In the genomic region with DNA sequence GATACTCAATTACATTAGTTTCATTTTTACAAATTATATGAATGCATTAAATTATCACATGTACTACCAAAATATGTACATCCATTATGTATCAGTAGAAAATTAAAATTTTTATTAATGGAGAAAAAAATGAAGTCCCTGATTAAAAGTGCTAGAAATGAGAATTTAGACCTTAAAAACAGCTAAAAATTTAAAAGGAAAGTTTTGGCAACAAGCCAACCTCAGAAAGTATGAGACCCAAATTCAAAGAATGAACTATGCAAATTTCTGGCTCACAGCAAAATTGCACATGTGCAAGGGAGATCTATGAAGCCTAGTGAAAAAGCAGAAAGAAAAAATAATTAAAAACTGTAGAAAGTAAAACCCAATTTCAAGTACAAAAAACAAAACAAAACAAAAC, we compare ENCODE assay signal across 5 cellular contexts.
DNase-seq lines count a peak whose midpoint lies in the region; ATAC-seq, FAIRE-seq and TF ChIP-seq lines count a peak whose summit lies in the region.
"Not testable (repeated sequence)": the region's sequence is repeated elsewhere in the genome, so short reads cannot be mapped to it uniquely, and the experiment has no call there.

No MANE protein-coding gene starts in this region.

- H4K20me1 ChIP-seq in PC-3 (ENCODE audit: low read length); K562 (replicated peaks; ENCODE audit: control insufficient read depth, insufficient read depth, low read length): not testable (repeated sequence)

- not testable (repeated sequence) for H3K9ac ChIP-seq in PC-3 (ENCODE audit: low read length); K562 (ENCODE audit: insufficient read depth in 1 of 2, low read depth in 2 of 2, low read length in 2 of 2)

- POLR2A ChIA-PET in PC-3 (lab: Charles Lee; ENCODE audit: unreplicated experiment); K562 (lab: Yijun Ruan, JAX): not testable (repeated sequence)

- not testable (repeated sequence) for TF ChIP-seq RAD21 in K562 (CRISPR knock-in tag; conservative IDR thresholded peaks at IDR 0.05 in 1 of 2, IDR thresholded peaks at IDR 0.05 in 1 of 2)

- H3K4me1 ChIP-seq in PC-3 (ENCODE audit: insufficient read depth, low read length); K562 (replicated peaks in 1 of 2; ENCODE audit: control insufficient read depth in 2 of 2, insufficient read depth in 2 of 2, low read length in 2 of 2): not testable (repeated sequence)

- CTCF ChIA-PET in PC-3 (lab: Charles Lee); K562 (lab: Yijun Ruan, JAX; ENCODE audit: low intra/inter-chr PET ratio): not testable (repeated sequence)

- in situ Hi-C loops in K562 (cut with MboI): not testable (repeated sequence)

- H3K27me3 ChIP-seq in PC-3 (ENCODE audit: low read length); K562 (ENCODE audit: control insufficient read depth in 2 of 2, insufficient read depth in 2 of 2, low read length in 2 of 2): not testable (repeated sequence)

- not testable (repeated sequence) for TF ChIP-seq CTCF in PC-3 (conservative IDR thresholded peaks at IDR 0.05; ENCODE audit: low read depth, low read length); K562 (IDR thresholded peaks at IDR 0.05 in 2 of 3, conservative IDR thresholded peaks at IDR 0.05 in 1 of 3; ENCODE audit: insufficient read depth in 2 of 3, low read depth in 1 of 3, low read length in 3 of 3)

- not testable (repeated sequence) for FAIRE-seq in K562 (lab: Jason Lieb, UNC)

- not testable (repeated sequence) for H2AFZ ChIP-seq in PC-3 (ENCODE audit: low read length); K562 (ENCODE audit: low read depth, low read length)

- ATAC-seq in PC-3, K562: not testable (repeated sequence)

- H3K9me1 ChIP-seq in K562 (ENCODE audit: control insufficient read depth, insufficient read depth, low read length): not testable (repeated sequence)

- H3K4me3 ChIP-seq in PC-3 (ENCODE audit: low read length); K562: not testable (repeated sequence)

- DNase-seq in HT1080 (ENCODE audit: low read depth) (peak; percentile 0), PC-3 (peak; percentile 1), fibroblast of gingiva (ENCODE audit: low read depth) (peak; percentile 0), medulla oblongata (ENCODE audit: extremely low spot score) (peak; percentile 2)
- DNase-seq in K562 (ENCODE audit: extremely low read depth in 1 of 4, low spot score in 3 of 4): not testable (repeated sequence)

- BruUV-seq in PC-3 (replicated peaks; lab: Mats Ljungman, UMichigan); K562 (replicated peaks; lab: Mats Ljungman, UMichigan): not testable (repeated sequence)

- not testable (repeated sequence) for TF ChIP-seq EP300 in K562 (IDR thresholded peaks at IDR 0.05; ENCODE audit: low read length)

- H3K79me2 ChIP-seq in PC-3 (ENCODE audit: low read length); K562 (ENCODE audit: control insufficient read depth, insufficient read depth, low read length): not testable (repeated sequence)

- H3F3A ChIP-seq in PC-3 (ENCODE audit: low read length, unreplicated experiment): not testable (repeated sequence)

- intact Hi-C loops in PC-3 (cut with micrococcal nuclease); K562 (cut with micrococcal nuclease): not testable (repeated sequence)

- H3K36me3 ChIP-seq in PC-3 (ENCODE audit: low read depth, low read length); K562 (ENCODE audit: control insufficient read depth, insufficient read depth, low read length): not testable (repeated sequence)

- H3K9me3 ChIP-seq in PC-3 (ENCODE audit: low read length): peaks cover 35% of the 10 kb centered on the region
- H3K9me3 ChIP-seq in K562 (replicated peaks; ENCODE audit: control insufficient read depth, insufficient read depth, low read depth, low read length): not testable (repeated sequence)

- H3K9me2 ChIP-seq in PC-3 (replicated peaks; ENCODE audit: low read length): not testable (repeated sequence)

- not testable (repeated sequence) for TF ChIP-seq POLR2A in K562 (conservative IDR thresholded peaks at IDR 0.05)

- not testable (repeated sequence) for H3K27ac ChIP-seq in PC-3 (ENCODE audit: low read length); K562 (ENCODE audit: extremely low read depth, low read depth, low read length)

- H3K4me2 ChIP-seq in PC-3 (ENCODE audit: low read length); K562 (ENCODE audit: insufficient read depth, low read length): not testable (repeated sequence)

TF ChIP-seq in K562, 482 proteins besides CTCF, POLR2A, EP300 and RAD21:
- TF ChIP-seq NFIC (IDR thresholded peaks at IDR 0.05) (peak; percentile 91), NFIX (CRISPR knock-in tag; IDR thresholded peaks at IDR 0.05; ENCODE audit: low read depth) (peak; percentile 89)
TF ChIP-seq in K562: peak in this region for 2; not testable (repeated sequence) for 480.
